ENCODE assay signal across 22 cellular contexts in the genomic region with DNA sequence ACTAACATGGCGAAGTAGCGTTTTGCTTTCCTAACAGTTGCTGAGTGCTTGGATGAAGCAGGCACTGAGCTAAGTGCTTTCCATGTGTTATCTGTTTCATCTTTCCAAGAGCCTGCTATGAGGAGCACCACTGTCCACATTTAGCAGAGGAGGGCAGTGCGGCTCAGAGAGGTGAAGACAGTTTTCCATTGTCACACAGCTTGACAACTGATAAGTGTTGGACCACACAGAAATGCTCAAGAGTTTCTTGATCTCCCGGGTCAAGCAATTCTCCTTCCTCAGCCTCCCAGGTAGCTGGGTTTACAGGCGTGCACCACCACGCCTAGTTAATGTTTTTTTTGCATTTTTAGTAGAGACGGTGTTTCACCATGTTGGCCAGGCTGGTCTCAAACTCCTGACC. TPM values are rescaled to one million over a fixed set of nuclear protein-coding genes. Genes with fewer than 3 reads are reported as not detected.
DNase-seq lines count a peak whose midpoint lies in the region; ATAC-seq, FAIRE-seq and TF ChIP-seq lines count a peak whose summit lies in the region.
"Had no signal": no experiment of that assay in that cellular context is flagged by ENCODE, and none has a peak within 500 bp of the region (broad histone marks: within the 10 kb centered on the region; RNA-seq: fewer than 3 reads in every experiment).

No MANE protein-coding gene starts in this region.

- no peak overlapping the region for H3K27ac Mint-ChIP-seq in activated CD8-positive, alpha-beta memory T cell treated with anti-CD3 and anti-CD28 coated beads, Interleukin-2, amount 10 ng/mL, durations not matched to agents 7 days and 5 days
- H3K27ac Mint-ChIP-seq: CD4-positive, CD25-positive, alpha-beta regulatory T cell had no signal

- no peaks in the 10 kb centered on the region for H3K36me3 ChIP-seq in HepG2 (replicated peaks in 1 of 2; ENCODE audit: control insufficient read depth in 1 of 2, insufficient read depth in 2 of 2, low read length in 2 of 2)
- no peaks in the 10 kb centered on the region for H3K36me3 ChIP-seq in right lobe of liver
- no peaks in the 10 kb centered on the region for H3K36me3 ChIP-seq in H1 (ENCODE audit: control insufficient read depth in 2 of 4, insufficient read depth in 4 of 4, low read length in 3 of 4)
- H3K36me3 ChIP-seq in parathyroid adenoma (ENCODE audit: control insufficient read depth, insufficient read depth, low read length): no peaks in the 10 kb centered on the region
- H3K36me3 ChIP-seq: BLaER1 had no signal

- H3K9me3 ChIP-seq in HepG2 (ENCODE audit: low read length): no peaks in the 10 kb centered on the region
- no peaks in the 10 kb centered on the region for H3K9me3 ChIP-seq in right lobe of liver
- H3K9me3 ChIP-seq in H1 (ENCODE audit: insufficient read depth in 2 of 2, low read depth in 1 of 2, low read length in 1 of 2): no peaks in the 10 kb centered on the region
- H3K9me3 ChIP-seq in parathyroid adenoma (ENCODE audit: control insufficient read depth, low read length): no peaks in the 10 kb centered on the region
- H3K9me3 ChIP-seq: BLaER1 had no signal

- no peaks in the 10 kb centered on the region for H3K79me2 ChIP-seq in HepG2 (ENCODE audit: insufficient read depth, low read length)
- no peaks in the 10 kb centered on the region for H3K79me2 ChIP-seq in H1 (ENCODE audit: control insufficient read depth in 1 of 2, insufficient read depth in 2 of 2, low read length in 2 of 2)
- H3K79me2 ChIP-seq in parathyroid adenoma: no peaks in the 10 kb centered on the region

- H3K27me3 ChIP-seq in HepG2 (ENCODE audit: control insufficient read depth in 1 of 2, insufficient read depth in 2 of 2, low read length in 2 of 2) (no peaks in the 10 kb centered on the region; a peak in 1 of 5 replicates), right lobe of liver (no peaks in the 10 kb centered on the region), H1 (replicated peaks in 1 of 4; ENCODE audit: control insufficient read depth in 3 of 4, extremely low read depth in 1 of 4, insufficient read depth in 3 of 4, low read length in 3 of 4) (no peaks in the 10 kb centered on the region), parathyroid adenoma (ENCODE audit: control insufficient read depth, insufficient read depth, low read length) (no peaks in the 10 kb centered on the region)
- H3K27me3 ChIP-seq: BLaER1 had no signal

- H4K20me1 ChIP-seq in HepG2 (ENCODE audit: insufficient read depth, low read length) (no peaks in the 10 kb centered on the region), H1 (replicated peaks in 1 of 2; ENCODE audit: control insufficient read depth in 1 of 2, insufficient read depth in 2 of 2, low read length in 2 of 2) (peaks cover 0 to under 1% of the 10 kb centered on the region in 2 experiments)

- H3K27ac ChIP-seq in HepG2 (ENCODE audit: extremely low read length, insufficient read depth, low read length) (no peak overlapping the region), right lobe of liver (no peak overlapping the region), H1 (ENCODE audit: low read depth, low read length) (no peak overlapping the region), parathyroid adenoma (peak overlapping the region; percentile 75)
- H3K27ac ChIP-seq: 22Rv1, BLaER1 had no signal

- TF ChIP-seq RAD21 in HepG2 (CRISPR knock-in tag; IDR thresholded peaks at IDR 0.05) (no peak), H1 (IDR thresholded peaks at IDR 0.05 in 1 of 2, conservative IDR thresholded peaks at IDR 0.05 in 1 of 2; ENCODE audit: low read depth in 2 of 2, low read length in 2 of 2) (no peak)

- no peak overlapping the region for H3K4me3 Mint-ChIP-seq in activated CD8-positive, alpha-beta memory T cell treated with anti-CD3 and anti-CD28 coated beads, Interleukin-2, amount 10 ng/mL, durations not matched to agents 7 days and 5 days
- H3K4me3 Mint-ChIP-seq: GM23338, H9 had no signal

- WGBS in HepG2 (ENCODE audit: low lambda C conversion rate): 76% methylated on average over 6 of the region's 7 CpGs
- WGBS in right lobe of liver (ENCODE audit: insufficient coverage, low coverage, low lambda C conversion rate, missing lambda C conversion rate): 97% methylated on average over 6 of the region's 7 CpGs
- 84% methylated on average over 7 of the region's 7 CpGs; no CpG with 5 or more reads in 1 of the 2 experiments for WGBS in H1 (ENCODE audit: extremely low coverage in 1 of 2, insufficient coverage in 1 of 2, insufficient read length in 1 of 2, insufficient replicate concordance in 2 of 2, low coverage in 1 of 2, low lambda C conversion rate in 2 of 2, missing lambda C conversion rate in 1 of 2), 2 experiments

- no TSS peak for BruUV-seq in HepG2 (replicated peaks; lab: Mats Ljungman, UMichigan)

- H2BK5ac ChIP-seq in H1 (ENCODE audit: low read depth, low read length): no peak overlapping the region

- H3K23ac ChIP-seq in H1 (ENCODE audit: insufficient read length): no peak overlapping the region

- CTCF ChIA-PET in HepG2 (lab: Yijun Ruan, JAX; ENCODE audit: low intra/inter-chr PET ratio, low total read pairs): no interaction called here
- CTCF ChIA-PET in H1 (lab: Charles Lee; ENCODE audit: partially characterized antibody): interaction anchor here (0.6 to 7.5 kb wide), 37 partner anchors 8 to 349 kb away, joined by 3 to 139 read pairs (median 4); partner anchors contain the start of genes KXD1 and REX1BD
- CTCF ChIA-PET in activated CD8-positive, alpha-beta memory T cell treated with anti-CD3 and anti-CD28 coated beads, Interleukin-2, amount 10 ng/mL, durations not matched to agents 7 days and 5 days (lab: Charles Lee): interaction anchor here (1.2 to 1.4 kb wide), 2 partner anchors 207 to 225 kb away, joined by 3 to 5 read pairs; no protein-coding TSS in a partner anchor

- peaks cover 5% of the 10 kb centered on the region for H3K4me1 Mint-ChIP-seq in activated CD8-positive, alpha-beta memory T cell treated with anti-CD3 and anti-CD28 coated beads, Interleukin-2, amount 10 ng/mL, durations not matched to agents 7 days and 5 days

- H2BK12ac ChIP-seq in H1 (ENCODE audit: low read depth, low read length): no peak overlapping the region; the same call in 1 of the 2 replicates

- no peak overlapping the region for H3K56ac ChIP-seq in H1 (replicated peaks; ENCODE audit: insufficient read length, low read depth, low read length)

- TF ChIP-seq POLR2A in HepG2 (IDR thresholded peaks at IDR 0.05; ENCODE audit: insufficient read depth in 1 of 2, low read depth in 2 of 2, low read length in 2 of 2) (no peak), right lobe of liver (IDR thresholded peaks at IDR 0.05) (no peak), H1 (IDR thresholded peaks at IDR 0.05; ENCODE audit: control extremely low read depth in 1 of 2, low read depth in 2 of 2, low read length in 2 of 2) (no peak)

- no peaks in the 10 kb centered on the region for H3K79me1 ChIP-seq in H1 (ENCODE audit: low read depth, low read length)

- H4K8ac ChIP-seq in H1 (ENCODE audit: extremely low read depth, insufficient read depth, low read length): no peak overlapping the region

- H2BK120ac ChIP-seq in H1 (replicated peaks; ENCODE audit: low read depth, low read length): no peak overlapping the region

- TF ChIP-seq EP300 in HepG2 (IDR thresholded peaks at IDR 0.05; ENCODE audit: low read depth in 2 of 2, low read length in 2 of 2) (no peak), HepG2 (CRISPR knock-in tag; IDR thresholded peaks at IDR 0.05; ENCODE audit: borderline replicate concordance) (no peak), H1 (IDR thresholded peaks at IDR 0.05; ENCODE audit: borderline replicate concordance in 1 of 2, low read depth in 2 of 2, low read length in 2 of 2) (no peak)

- FAIRE-seq in HepG2 (lab: Jason Lieb, UNC): no peak
- no peak for FAIRE-seq in H1 (lab: Jason Lieb, UNC)
- FAIRE-seq: D721Med, G401.6, GM12891, HTR-8/SVneo had no signal

- ATAC-seq in HepG2 (no peak), right lobe of liver (no peak), HG02840 (IDR thresholded peaks at IDR 0.05; ENCODE audit: low FRiP score, unreplicated experiment) (no peak), HG03521 (IDR thresholded peaks at IDR 0.05; ENCODE audit: unreplicated experiment) (no peak)
- ATAC-seq in activated CD8-positive, alpha-beta memory T cell treated with anti-CD3 and anti-CD28 coated beads, Interleukin-2, amount 10 ng/mL, durations not matched to agents 7 days and 5 days: no peak
- ATAC-seq: GM23338 had no signal

- H3K36me3 Mint-ChIP-seq in activated CD8-positive, alpha-beta memory T cell treated with anti-CD3 and anti-CD28 coated beads, Interleukin-2, amount 10 ng/mL, durations not matched to agents 7 days and 5 days: no peaks in the 10 kb centered on the region
- H3K36me3 Mint-ChIP-seq: CD4-positive, CD25-positive, alpha-beta regulatory T cell had no signal

- H3K9me3 Mint-ChIP-seq in activated CD8-positive, alpha-beta memory T cell treated with anti-CD3 and anti-CD28 coated beads, Interleukin-2, amount 10 ng/mL, durations not matched to agents 7 days and 5 days (ENCODE audit: low read depth): no peaks in the 10 kb centered on the region
- H3K9me3 Mint-ChIP-seq: CD4-positive, CD25-positive, alpha-beta regulatory T cell; GM23338; H9 had no signal

- H3K4me3 ChIP-seq in HepG2 (replicated peaks in 1 of 3; ENCODE audit: insufficient read depth in 1 of 3, low read depth in 2 of 3, low read length in 3 of 3): peak overlapping the region in 1 of 3 experiments; percentile 60; a peak in 2 of 6 replicates
- H3K4me3 ChIP-seq in right lobe of liver: no peak overlapping the region
- H3K4me3 ChIP-seq in H1 (ENCODE audit: extremely low read depth in 1 of 4, insufficient read depth in 2 of 4, low read depth in 3 of 4, low read length in 4 of 4): no peak overlapping the region
- no peak overlapping the region for H3K4me3 ChIP-seq in parathyroid adenoma (ENCODE audit: low read depth, low read length)
- H3K4me3 ChIP-seq: BLaER1, GM23338 had no signal

- intact Hi-C loops in HepG2 (cut with micrococcal nuclease; ENCODE audit: unreplicated experiment): loop anchor here (5.0 kb wide), 1 partner anchor 209 kb away; no protein-coding TSS in a partner anchor
- intact Hi-C loops in right lobe of liver (cut with DNase I): no loop called here

- TF ChIP-seq CTCF in HepG2 (CRISPR knock-in tag; IDR thresholded peaks at IDR 0.05): no peak
- TF ChIP-seq CTCF in right lobe of liver (IDR thresholded peaks at IDR 0.05): no peak
- no peak for TF ChIP-seq CTCF in H1 (IDR thresholded peaks at IDR 0.05; ENCODE audit: control extremely low read depth in 1 of 3, insufficient read depth in 1 of 3, low read depth in 1 of 3, low read length in 3 of 3)
- TF ChIP-seq CTCF in parathyroid adenoma (IDR thresholded peaks at IDR 0.05): no peak

- no peak overlapping the region for H4K91ac ChIP-seq in H1 (replicated peaks; ENCODE audit: insufficient read length, low read length)

- H2BK20ac ChIP-seq in H1 (ENCODE audit: low read length): no peak overlapping the region

- H4K5ac ChIP-seq in H1 (ENCODE audit: insufficient read length, low read depth, low read length): no peak overlapping the region

- H3K14ac ChIP-seq in H1 (ENCODE audit: insufficient read length): no peak overlapping the region

- no peak for DNase-seq in HepG2 (ENCODE audit: low spot score)
- DNase-seq in right lobe of liver: no peak
- no peak for DNase-seq in H1 (ENCODE audit: low read depth in 1 of 2, low spot score in 2 of 2)
- no peak for DNase-seq in activated CD8-positive, alpha-beta memory T cell treated with anti-CD3 and anti-CD28 coated beads, Interleukin-2, amount 10 ng/mL, durations not matched to agents 7 days and 5 days
- no peak for DNase-seq in dermis blood vessel endothelial cell
- DNase-seq: AML-193; CD4-positive, CD25-positive, alpha-beta regulatory T cell; DMS153; DMS79 treated with DMSO at 0.1 percent for 48 hours; EL; H9; KBM-7 had no signal

- H2AK5ac ChIP-seq in H1 (ENCODE audit: low read depth, low read length): no peak overlapping the region

- H2AFZ ChIP-seq in HepG2 (ENCODE audit: low read length) (no peak overlapping the region), H1 (ENCODE audit: low read length) (no peak overlapping the region), parathyroid adenoma (no peak overlapping the region)
- H2AFZ ChIP-seq: GM23338 had no signal

- H3K9ac ChIP-seq in HepG2 (ENCODE audit: insufficient read depth, low read depth, low read length) (no peak overlapping the region), H1 (replicated peaks in 1 of 4; ENCODE audit: extremely low read depth in 1 of 4, low read depth in 3 of 4, low read length in 3 of 4) (no peak overlapping the region), parathyroid adenoma (no peak overlapping the region)
- H3K9ac ChIP-seq: BLaER1 had no signal

- no peak overlapping the region for H2BK15ac ChIP-seq in H1 (ENCODE audit: low read length)

- peak overlapping the region; percentile 76 for H3K4me2 ChIP-seq in HepG2 (ENCODE audit: low read depth, low read length)
- H3K4me2 ChIP-seq in H1 (ENCODE audit: insufficient read depth in 1 of 2, low read depth in 2 of 2, low read length in 2 of 2): no peak overlapping the region
- peak overlapping the region; percentile 11 for H3K4me2 ChIP-seq in parathyroid adenoma (ENCODE audit: low read length)
- H3K4me2 ChIP-seq: BLaER1, GM23338 had no signal

- in situ Hi-C loops in HepG2 (cut with HindIII; ENCODE audit: extremely low pct_ligation_motif_present, low pct_unique_long_range_greater_than_20kb): loop anchor here (5.0 to 10.0 kb wide), 2 partner anchors 84 to 202 kb away; no protein-coding TSS in a partner anchor

- H3K4ac ChIP-seq in H1 (replicated peaks; ENCODE audit: insufficient read length, low read depth, low read length): no peak overlapping the region

- H3K18ac ChIP-seq in H1 (ENCODE audit: extremely low read depth, low read length): no peak overlapping the region

- H3K23me2 ChIP-seq in H1 (ENCODE audit: low read depth, low read length): peaks cover 2% of the 10 kb centered on the region; the same call in 1 of the 2 replicates

- H3K27me3 Mint-ChIP-seq in activated CD8-positive, alpha-beta memory T cell treated with anti-CD3 and anti-CD28 coated beads, Interleukin-2, amount 10 ng/mL, durations not matched to agents 7 days and 5 days: no peaks in the 10 kb centered on the region
- H3K27me3 Mint-ChIP-seq: CD4-positive, CD25-positive, alpha-beta regulatory T cell had no signal

- POLR2A ChIA-PET in HepG2 (lab: Yijun Ruan, JAX) (interaction anchor here (1.2 kb wide), 1 partner anchor 88 kb away, joined by 4 read pairs; no protein-coding TSS in a partner anchor), H1 (lab: Charles Lee; ENCODE audit: partially characterized antibody) (interaction anchor here (0.6 to 1.6 kb wide), 5 partner anchors 83 to 222 kb away, joined by 3 to 6 read pairs (median 5); partner anchors contain the start of gene UBA52)

- H3K4me1 ChIP-seq in HepG2 (ENCODE audit: insufficient read depth, low read length) (peaks cover 48% of the 10 kb centered on the region), right lobe of liver (peaks cover 0 to 6% (median 0%) of the 10 kb centered on the region in 4 donors), H1 (replicated peaks in 1 of 4; ENCODE audit: control insufficient read depth in 3 of 4, insufficient read depth in 4 of 4, low read length in 3 of 4) (peaks cover 0 to 10% (median 3%) of the 10 kb centered on the region in 4 experiments; a peak in 4 of 7 replicates), parathyroid adenoma (peaks cover 28% of the 10 kb centered on the region)

RNA-seq across cellular contexts. Expression of gene CRTC1, which starts 6.8 kb away (rescaled TPM):
- total RNA-seq in HepG2 (2016; rRNA removed; fragmentation: Illumina TruSeq; extraction: Trizol) (1.3 and 2.0 TPM in 2 replicates), right lobe of liver (1 to 10 TPM; 1.7 to 7.2 (median 4.9) TPM), dermis blood vessel endothelial cell (1.2 and 1.8 TPM in 2 replicates)
- 1.1 and 1.4 TPM in 2 replicates for total RNA-seq in HepG2 (2016; cell fraction: cytosol; rRNA removed; fragmentation: Illumina TruSeq; extraction: Trizol; ENCODE audit: low read depth)
- 1.7 and 2.3 TPM in 2 replicates for total RNA-seq in HepG2 (2016; cell fraction: insoluble cytoplasmic fraction; rRNA removed; fragmentation: Illumina TruSeq; extraction: Trizol)
- 2.2 TPM in 2 replicates for total RNA-seq in HepG2 (2016; cell fraction: membrane; rRNA removed; fragmentation: Illumina TruSeq; extraction: Trizol)
- 3.1 and 3.5 TPM in 2 replicates for total RNA-seq in HepG2 (2016; cell fraction: nucleus; rRNA removed; fragmentation: Illumina TruSeq; extraction: Trizol)
- polyA plus RNA-seq in HepG2 (2011; rRNA removed) (2.7 and 3.2 TPM in 2 replicates), H1 (2011; rRNA removed) (2.9 and 6.5 TPM in 2 replicates)
- 0.50 and 0.95 TPM in 2 replicates for polyA plus RNA-seq in HepG2 (2011; cell fraction: cytosol; rRNA removed)
- 31.6 and 41.4 TPM in 2 replicates for polyA plus RNA-seq in HepG2 (2011; cell fraction: nucleus; rRNA removed)
- polyA plus RNA-seq in HepG2 (2012): 6.5 and 6.6 TPM in 2 replicates
- polyA plus RNA-seq in HepG2 (2016; cell fraction: cytosol; fragmentation: Illumina TruSeq; extraction: Trizol; ENCODE audit: low read depth): 2.6 and 2.8 TPM in 2 replicates
- 5.0 and 6.1 TPM in 2 replicates for polyA plus RNA-seq in HepG2 (2016; cell fraction: insoluble cytoplasmic fraction; fragmentation: Illumina TruSeq; extraction: Trizol; ENCODE audit: low read depth)
- polyA plus RNA-seq in HepG2 (2016; cell fraction: membrane; fragmentation: Illumina TruSeq; extraction: Trizol; ENCODE audit: low read depth): 4.2 TPM in 2 replicates
- 17.9 and 20.5 TPM in 2 replicates for polyA plus RNA-seq in HepG2 (2016; cell fraction: nucleus; fragmentation: Illumina TruSeq; extraction: Trizol; ENCODE audit: insufficient read depth, low read depth)
- 1.4 and 2.3 TPM in 2 replicates for polyA minus RNA-seq in HepG2 (2011; rRNA and poly(A)+ RNA removed; ENCODE audit: low replicate concordance)
- 2.1 and 2.7 TPM in 2 replicates for polyA minus RNA-seq in HepG2 (2011; cell fraction: cytosol; rRNA and poly(A)+ RNA removed)
- polyA minus RNA-seq in HepG2 (2011; cell fraction: nucleus; rRNA and poly(A)+ RNA removed): 5.2 and 5.5 TPM in 2 replicates
- 8.5 TPM in 2 replicates for total RNA-seq in H1 (2021; fragmentation: NEBNext Ultra II Directional; extraction: Animal tissue kit (Norgen Biotek cat#: 25700))
- polyA plus RNA-seq in H1 (2011; cell fraction: cytosol; rRNA removed): 2.7 TPM
- polyA plus RNA-seq in H1 (2011; cell fraction: nucleus; rRNA removed): 18.3 TPM
- 4.4 to 9.8 TPM (median 8.1 TPM) in 4 replicates for polyA plus RNA-seq in H1 (2012, experiment 1 of 2)
- 4.9 TPM for polyA plus RNA-seq in H1 (2012, experiment 2 of 2)
- polyA plus RNA-seq in H1 (2013, experiment 1 of 2): 8.8 TPM
- polyA plus RNA-seq in H1 (2013, experiment 2 of 2): 7.7 TPM
- polyA minus RNA-seq in H1 (2011; rRNA and poly(A)+ RNA removed): 0.71 and 1.8 TPM in 2 replicates
- 4.7 TPM for polyA minus RNA-seq in H1 (2011; cell fraction: cytosol; rRNA and poly(A)+ RNA removed)
- polyA minus RNA-seq in H1 (2011; cell fraction: nucleus; rRNA and poly(A)+ RNA removed): 6.3 TPM
- 1 to 10 TPM; 5.9 to 6.4 TPM for total RNA-seq in activated CD8-positive, alpha-beta memory T cell treated with anti-CD3 and anti-CD28 coated beads, Interleukin-2, amount 10 ng/mL, durations not matched to agents 7 days and 5 days

RNA-seq across cellular contexts. Expression of gene KLHL26, which starts 39.9 kb away (rescaled TPM):
- total RNA-seq in HepG2 (2016; rRNA removed; fragmentation: Illumina TruSeq; extraction: Trizol) (1.7 and 3.4 TPM in 2 replicates), right lobe of liver (1 to 10 TPM; 3.8 to 5.0 (median 4.7) TPM), dermis blood vessel endothelial cell (1.9 and 9.1 TPM in 2 replicates)
- total RNA-seq in HepG2 (2016; cell fraction: cytosol; rRNA removed; fragmentation: Illumina TruSeq; extraction: Trizol; ENCODE audit: low read depth): 0.30 and 0.35 TPM in 2 replicates
- total RNA-seq in HepG2 (2016; cell fraction: insoluble cytoplasmic fraction; rRNA removed; fragmentation: Illumina TruSeq; extraction: Trizol): 2.3 and 3.2 TPM in 2 replicates
- 1.5 TPM in 2 replicates for total RNA-seq in HepG2 (2016; cell fraction: membrane; rRNA removed; fragmentation: Illumina TruSeq; extraction: Trizol)
- total RNA-seq in HepG2 (2016; cell fraction: nucleus; rRNA removed; fragmentation: Illumina TruSeq; extraction: Trizol): 2.7 and 3.4 TPM in 2 replicates
- polyA plus RNA-seq in HepG2 (2011; rRNA removed) (1.2 and 1.5 TPM in 2 replicates), H1 (2011; rRNA removed) (2.2 and 6.7 TPM in 2 replicates)
- polyA plus RNA-seq in HepG2 (2011; cell fraction: cytosol; rRNA removed): 0.91 and 1.1 TPM in 2 replicates
- 3.2 and 6.3 TPM in 2 replicates for polyA plus RNA-seq in HepG2 (2011; cell fraction: nucleus; rRNA removed)
- 1.5 and 1.8 TPM in 2 replicates for polyA plus RNA-seq in HepG2 (2012)
- 0.21 and 0.23 TPM in 2 replicates for polyA plus RNA-seq in HepG2 (2016; cell fraction: cytosol; fragmentation: Illumina TruSeq; extraction: Trizol; ENCODE audit: low read depth)
- polyA plus RNA-seq in HepG2 (2016; cell fraction: insoluble cytoplasmic fraction; fragmentation: Illumina TruSeq; extraction: Trizol; ENCODE audit: low read depth): 2.2 and 3.4 TPM in 2 replicates
- 0.58 and 0.76 TPM in 2 replicates for polyA plus RNA-seq in HepG2 (2016; cell fraction: membrane; fragmentation: Illumina TruSeq; extraction: Trizol; ENCODE audit: low read depth)
- polyA plus RNA-seq in HepG2 (2016; cell fraction: nucleus; fragmentation: Illumina TruSeq; extraction: Trizol; ENCODE audit: insufficient read depth, low read depth): 5.0 and 5.4 TPM in 2 replicates
- 3.3 and 11.9 TPM in 2 replicates for polyA minus RNA-seq in HepG2 (2011; rRNA and poly(A)+ RNA removed; ENCODE audit: low replicate concordance)
- 5.0 and 6.3 TPM in 2 replicates for polyA minus RNA-seq in HepG2 (2011; cell fraction: cytosol; rRNA and poly(A)+ RNA removed)
- polyA minus RNA-seq in HepG2 (2011; cell fraction: nucleus; rRNA and poly(A)+ RNA removed): 0.99 and 1.3 TPM in 2 replicates
- 8.8 and 9.0 TPM in 2 replicates for total RNA-seq in H1 (2021; fragmentation: NEBNext Ultra II Directional; extraction: Animal tissue kit (Norgen Biotek cat#: 25700))
- 5.5 TPM for polyA plus RNA-seq in H1 (2011; cell fraction: cytosol; rRNA removed)
- polyA plus RNA-seq in H1 (2011; cell fraction: nucleus; rRNA removed): 6.8 TPM
- 4.9 to 9.1 TPM (median 6.0 TPM) in 4 replicates for polyA plus RNA-seq in H1 (2012, experiment 1 of 2)
- 5.2 TPM for polyA plus RNA-seq in H1 (2012, experiment 2 of 2)
- polyA plus RNA-seq in H1 (2013, experiment 1 of 2): 4.2 TPM
- 4.0 TPM for polyA plus RNA-seq in H1 (2013, experiment 2 of 2)
- 6.3 and 8.8 TPM in 2 replicates for polyA minus RNA-seq in H1 (2011; rRNA and poly(A)+ RNA removed)
- polyA minus RNA-seq in H1 (2011; cell fraction: cytosol; rRNA and poly(A)+ RNA removed): 11.4 TPM
- 3.9 TPM for polyA minus RNA-seq in H1 (2011; cell fraction: nucleus; rRNA and poly(A)+ RNA removed)
- 10 to 100 TPM; 12.8 to 15.8 TPM for total RNA-seq in activated CD8-positive, alpha-beta memory T cell treated with anti-CD3 and anti-CD28 coated beads, Interleukin-2, amount 10 ng/mL, durations not matched to agents 7 days and 5 days

Comparison
In these comparisons a context has a peak if more than half of its experiments do, and no peak if none do; other contexts are left out.
1. H3K4me2 ChIP-seq: peak in HepG2 (single experiment) and parathyroid adenoma (single experiment); none in H1 (0 of 2).
2. Of the 41 proteins assayed by ChIP-seq in both HepG2 and H1: peak only in HepG2: none; only in H1: none; in both: KDM1A; in neither: 40.